ENCODE assay signal across 7 cellular contexts in genomic region chr20:32790751-32791057, GRCh38.
"Had no signal": no experiment of that assay in that cellular context is flagged by ENCODE, and none has a peak within 500 bp of the region (broad histone marks: within the 10 kb centered on the region; RNA-seq: fewer than 3 reads in every experiment).

No MANE protein-coding gene starts in this region.

- H3K27ac ChIP-seq: heart right ventricle, pancreas had no signal

- H3K27me3 ChIP-seq: heart right ventricle, pancreas had no signal

- H3K4me3 Mint-ChIP-seq: dendritic cell treated with granulocyte-macrophage colony-stimulating factor and Interleukin-4, amounts not matched to agents 40 ng/mL and 50 ng/mL, for 4 days had no signal

- H3K4me1 ChIP-seq: pancreas had no signal

- FAIRE-seq: colon, pancreas had no signal

- H3K27ac Mint-ChIP-seq: dendritic cell treated with granulocyte-macrophage colony-stimulating factor and Interleukin-4, amounts not matched to agents 40 ng/mL and 50 ng/mL, for 4 days; progenitor cell of endocrine pancreas had no signal

- H3K4me2 ChIP-seq: smooth muscle cell had no signal

- H3K9me3 Mint-ChIP-seq: dendritic cell treated with granulocyte-macrophage colony-stimulating factor and Interleukin-4, amounts not matched to agents 40 ng/mL and 50 ng/mL, for 4 days; nephron had no signal

- H3K9me3 ChIP-seq: heart right ventricle, pancreas had no signal

- H3K4me3 ChIP-seq: heart right ventricle, pancreas, smooth muscle cell had no signal

- H3K27me3 Mint-ChIP-seq: dendritic cell treated with granulocyte-macrophage colony-stimulating factor and Interleukin-4, amounts not matched to agents 40 ng/mL and 50 ng/mL, for 4 days; progenitor cell of endocrine pancreas had no signal
